Comparison of ENCODE assay signal across 9 cellular contexts in the genomic region with DNA sequence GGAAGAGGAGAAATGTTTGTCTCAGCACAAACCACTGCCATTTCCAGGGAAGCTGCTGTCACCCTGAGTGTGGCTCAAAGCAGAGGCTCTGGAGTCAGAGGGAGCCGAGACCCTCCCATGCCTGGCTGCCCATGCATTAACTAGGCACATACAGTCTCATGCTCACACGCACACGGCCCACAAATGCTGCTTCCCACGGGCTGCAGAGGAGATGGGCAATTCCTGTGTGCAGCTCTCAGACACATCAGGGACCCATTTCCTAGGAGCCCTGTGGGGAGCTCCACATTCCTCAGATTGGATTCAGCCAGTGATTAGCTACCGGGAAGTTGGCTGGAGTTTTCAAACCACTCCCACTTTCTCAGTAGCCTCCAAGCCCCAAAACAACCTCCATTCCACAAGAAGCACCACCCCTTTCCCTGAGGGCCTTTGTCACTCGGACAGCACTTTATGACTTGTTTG. TPM values are rescaled to one million over a fixed set of nuclear protein-coding genes. Genes with fewer than 3 reads are reported as not detected.
A peak's percentile ranks its signal among the peaks of the same experiment; 100 is the strongest.
DNase-seq lines count a peak whose midpoint lies in the region; ATAC-seq and TF ChIP-seq lines count a peak whose summit lies in the region.
"Had no signal": no experiment of that assay in that cellular context is flagged by ENCODE, and none has a peak within 500 bp of the region (broad histone marks: within the 10 kb centered on the region; RNA-seq: fewer than 3 reads in every experiment).

No MANE protein-coding gene starts in this region.

- no peaks in the 10 kb centered on the region for H3K27me3 ChIP-seq in sigmoid colon

- no peak for TF ChIP-seq POLR2A in sigmoid colon (IDR thresholded peaks at IDR 0.05)

- H3K27ac ChIP-seq in sigmoid colon, result peak overlapping the region; percentile 60 to 72 (median 66)

- H3K9me3 ChIP-seq in sigmoid colon, result no peaks in the 10 kb centered on the region

- H3K4me3 ChIP-seq in WI38 (ENCODE audit: low read depth, low read length), result 0 out of 2 replicates have a peak overlapping the region, but pooled peaks have one; percentile 6
- H3K4me3 ChIP-seq in sigmoid colon, result no peak overlapping the region

- no peaks in the 10 kb centered on the region for H3K36me3 ChIP-seq in sigmoid colon

- ATAC-seq in left cardiac atrium (peak; percentile 27 to 48), HG03520 (IDR thresholded peaks at IDR 0.05; ENCODE audit: unreplicated experiment) (no peak), GM21528 (IDR thresholded peaks at IDR 0.05; ENCODE audit: low FRiP score, unreplicated experiment) (no peak), HG02759 (IDR thresholded peaks at IDR 0.05; ENCODE audit: unreplicated experiment) (no peak)

- DNase-seq in EL (peak; percentile 91), left cardiac atrium (no peak), sigmoid colon (no peak), DMS153 (lab: John Stamatoyannopoulos, UW) (no peak)
- DNase-seq: activated T-cell treated with anti-CD3 and anti-CD28 coated beads, Interleukin-2, amount 50 U/mL, for 48 hours had no signal

- no peak for TF ChIP-seq EP300 in sigmoid colon (IDR thresholded peaks at IDR 0.05)

- peaks cover 0 to 4% (median 2%) of the 10 kb centered on the region in 4 donors for H3K4me1 ChIP-seq in sigmoid colon

- 15 to 34% methylated on average over 6 of the region's 6 CpGs for WGBS in sigmoid colon, 2 donors

- intact Hi-C loops in left cardiac atrium (cut with DNase I) (no loop called here), sigmoid colon (cut with DNase I) (no loop called here)

- TF ChIP-seq CTCF in WI38 (IDR thresholded peaks at IDR 0.05; ENCODE audit: low read depth, low read length) (no peak), sigmoid colon (IDR thresholded peaks at IDR 0.05) (no peak)

RNA-seq across cellular contexts. Expression of a gene that starts 9.1 kb away (rescaled TPM):
- total RNA-seq in left cardiac atrium (1 to 10 TPM; 4.5 to 7.9 TPM), sigmoid colon (1 to 10 TPM; 2.7 to 6.8 (median 3.7) TPM)
- polyA plus RNA-seq in sigmoid colon, result 10 to 100 TPM in 1 of 3 donors, 1 to 10 TPM in 1, under 1 TPM in 1; 0.92 to 10.2 (median 7.0) TPM

RNA-seq across cellular contexts. Expression of a gene that starts 41.1 kb away (rescaled TPM):
- total RNA-seq in left cardiac atrium (10 to 100 TPM; 11.6 to 12.7 TPM), sigmoid colon (10 to 100 TPM; 20.2 to 22.9 (median 21.3) TPM)
- polyA plus RNA-seq in sigmoid colon, result 10 to 100 TPM in 2 of 3 donors, 1 to 10 TPM in 1; 7.8 to 31.3 (median 11.1) TPM

Comparison
In these comparisons a context has a peak if more than half of its experiments do, and no peak if none do; other contexts are left out.
1. ATAC-seq: peak in left cardiac atrium (2 of 2); none in HG03520 (single experiment), GM21528 (single experiment) and HG02759 (single experiment).